Comparison of ENCODE assay signal across 16 cellular contexts in the genomic region with DNA sequence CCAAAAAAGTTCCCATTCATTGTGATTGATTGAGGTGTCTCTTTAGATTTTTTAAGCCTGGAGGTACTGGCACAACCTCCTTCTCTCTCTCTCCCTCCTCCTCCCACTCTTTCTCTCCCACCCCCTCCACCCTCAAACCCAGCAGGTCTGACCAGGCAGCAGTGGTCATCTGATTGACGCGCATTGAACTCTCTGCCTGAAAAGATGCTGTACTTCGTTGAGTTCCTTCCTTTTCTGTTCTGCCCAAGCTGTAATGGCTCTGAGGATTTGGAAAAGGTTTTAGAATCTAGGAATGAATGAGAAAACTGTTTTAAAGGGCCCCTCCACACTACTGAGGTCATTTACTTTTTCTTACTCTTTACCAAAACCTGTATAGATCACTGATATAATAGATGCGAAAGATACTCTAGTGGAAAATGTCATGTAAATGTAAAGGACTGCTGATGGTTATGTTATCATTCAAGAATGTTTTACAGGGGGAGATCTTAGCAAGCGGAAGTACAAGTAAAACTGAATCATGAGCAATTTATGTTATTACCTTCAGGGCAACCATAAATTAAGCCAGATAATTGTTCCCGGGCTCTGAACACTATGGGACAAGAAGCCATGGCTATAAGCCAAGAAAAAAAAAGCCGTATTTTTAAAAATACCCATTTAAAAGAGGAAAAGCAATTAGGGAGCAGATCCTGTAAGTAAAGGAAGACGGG. TPM values are rescaled to one million over a fixed set of nuclear protein-coding genes. Genes with fewer than 3 reads are reported as not detected.
DNase-seq lines count a peak whose midpoint lies in the region; ATAC-seq and TF ChIP-seq lines count a peak whose summit lies in the region.
"Had no signal": no experiment of that assay in that cellular context is flagged by ENCODE, and none has a peak within 500 bp of the region (broad histone marks: within the 10 kb centered on the region; RNA-seq: fewer than 3 reads in every experiment).

No MANE protein-coding gene starts in this region.

- H3K79me2 ChIP-seq in OCI-LY7 (ENCODE audit: insufficient read depth, low read depth, low read length) = no peaks in the 10 kb centered on the region

- H3K4me1 ChIP-seq in OCI-LY7 (ENCODE audit: insufficient read depth, low read length, poor library complexity, severe bottlenecking) = no peaks in the 10 kb centered on the region

- H3K9me3 ChIP-seq in OCI-LY7 (ENCODE audit: low read length) = no peaks in the 10 kb centered on the region

- H3K4me3 ChIP-seq in AG04449 (ENCODE audit: low read depth, low read length) = no peak overlapping the region
- H3K4me3 ChIP-seq in OCI-LY7 (ENCODE audit: low read depth, low read length, poor library complexity, severe bottlenecking) = no peak overlapping the region

- POLR2A ChIA-PET in AG04449 (lab: Yijun Ruan, JAX) (no interaction called here), OCI-LY7 (lab: Charles Lee) (interaction anchor here (0.6 kb wide), 1 partner anchor 532 kb away, joined by 3 read pairs; no protein-coding TSS in a partner anchor)

- TF ChIP-seq CTCF in AG04449 (IDR thresholded peaks at IDR 0.05; ENCODE audit: insufficient read depth, low read length, missing control alignments) = no peak
- no peak for TF ChIP-seq CTCF in HFFc6 (IDR thresholded peaks at IDR 0.05)
- no peak for TF ChIP-seq CTCF in OCI-LY7 (conservative IDR thresholded peaks at IDR 0.05; ENCODE audit: low read length)

- H3K27ac ChIP-seq in OCI-LY7 (ENCODE audit: low read depth, low read length, poor library complexity, severe bottlenecking) = no peak overlapping the region

- BruUV-seq in OCI-LY7 (replicated peaks; lab: Mats Ljungman, UMichigan) = no TSS peak

- H3K27me3 Mint-ChIP-seq in HFFc6 (ENCODE audit: insufficient read depth) = no peaks in the 10 kb centered on the region

- H3K4me2 ChIP-seq in OCI-LY7 (ENCODE audit: low read length) = no peak overlapping the region

- peak overlapping the region; percentile 93 for H3K27ac Mint-ChIP-seq in HFFc6
- H3K27ac Mint-ChIP-seq: activated T-helper 1 cell treated with anti-CD3 and anti-CD28 coated beads, Interleukin-12 subunit alpha, Interleukin-12 subunit beta, Interleukin-2, Interleukin-4 antibody, amounts not matched to agents 30 ng/mL and 10 ng/mL and 1 ng/mL, durations not matched to agents 14 hours and 24 hours and 36 hours; T-helper 17 cell had no signal

- CTCF ChIA-PET in AG04449 (lab: Yijun Ruan, JAX) (no interaction called here), OCI-LY7 (lab: Charles Lee; ENCODE audit: unreplicated experiment) (no interaction called here)

- H3K9me2 ChIP-seq in OCI-LY7 (ENCODE audit: insufficient read depth, low read length) = no peaks in the 10 kb centered on the region

- intact Hi-C loops in OCI-LY7 (cut with micrococcal nuclease; ENCODE audit: unreplicated experiment) = no loop called here

- H3K9me3 Mint-ChIP-seq in HFFc6 = peaks cover 4% of the 10 kb centered on the region

- peaks cover 51% of the 10 kb centered on the region for H3K4me1 Mint-ChIP-seq in HFFc6 (ENCODE audit: low read depth)
- H3K4me1 Mint-ChIP-seq: T-helper 17 cell had no signal

- ATAC-seq in GM21367 (IDR thresholded peaks at IDR 0.05; ENCODE audit: unreplicated experiment) = no peak
- ATAC-seq: T-helper 17 cell had no signal

- in situ Hi-C loops in G401 (cut with HindIII; ENCODE audit: low sequenced_read_pairs) = no loop called here
- in situ Hi-C loops in KBM-7 (cut with MboI; ENCODE audit: low pct_unique_long_range_greater_than_20kb, low sequenced_read_pairs) = no loop called here

- no peak overlapping the region for H2AFZ ChIP-seq in OCI-LY7 (ENCODE audit: low read length)

- DNase-seq in AG04449 (ENCODE audit: low read depth, low spot score) = peak; percentile 21
- DNase-seq in HFFc6 = peak; percentile 87
- DNase-seq in astrocyte of the hippocampus (ENCODE audit: low read depth, low spot score) = peak; percentile 6
- peak; percentile 36 for DNase-seq in iris pigment epithelial cell (ENCODE audit: low read depth)
- DNase-seq in G401 (ENCODE audit: low spot score) = no peak
- DNase-seq in OCI-LY7 (ENCODE audit: low spot score) = no peak
- no peak for DNase-seq in KBM-7
- DNase-seq: glutamatergic neuron; HCEC 1CT; NCI-H2081 treated with DMSO at 0.1 percent for 48 hours; NCI-H748 treated with DMSO at 0.1 percent for 48 hours; stimulated activated CD4-positive, alpha-beta T cell treated with anti-CD3 and anti-CD28 coated beads, Interleukin-2, amount 100 ng/mL, for 48 hours; substantia nigra; T-helper 17 cell had no signal

- peak overlapping the region; percentile 65 for H3K4me3 Mint-ChIP-seq in HFFc6
- H3K4me3 Mint-ChIP-seq: activated T-helper 1 cell treated with anti-CD3 and anti-CD28 coated beads, Interleukin-12 subunit alpha, Interleukin-12 subunit beta, Interleukin-2, Interleukin-4 antibody, amounts not matched to agents 30 ng/mL and 10 ng/mL and 1 ng/mL, durations not matched to agents 14 hours and 24 hours and 36 hours; T-helper 17 cell had no signal

- H3K36me3 ChIP-seq in OCI-LY7 (ENCODE audit: insufficient read depth, low read length) = no peaks in the 10 kb centered on the region

- no peaks in the 10 kb centered on the region for H4K20me1 ChIP-seq in OCI-LY7 (ENCODE audit: insufficient read depth, low read length)

- peaks cover 9% of the 10 kb centered on the region; the same call in 1 of the 2 replicates for H3K36me3 Mint-ChIP-seq in HFFc6 (ENCODE audit: low read depth)

RNA-seq across cellular contexts. Expression of gene DYRK1A, which starts 25.2 kb away (rescaled TPM):
- 10 to 100 TPM; 35.8 to 47.3 (median 42.5) TPM for total RNA-seq in HFFc6 (2021; fragmentation: NEBNext Ultra II Directional; extraction: Animal tissue kit (Norgen Biotek cat#: 25700))
- total RNA-seq in G401 (2014; rRNA removed; shearing (Covaris generic)) = 36.5 and 51.4 TPM in 2 replicates
- 46.3 and 58.4 TPM in 2 replicates for total RNA-seq in OCI-LY7 (2014; rRNA removed; shearing (Covaris generic))
- total RNA-seq in OCI-LY7 (2022) = 65.1 and 67.1 TPM in 2 replicates

Comparison
In these comparisons a context has a peak if more than half of its experiments do, and no peak if none do; other contexts are left out.
1. DNase-seq: peak in AG04449 (single experiment), HFFc6 (single experiment), astrocyte of the hippocampus (single experiment) and iris pigment epithelial cell (single experiment); none in G401 (single experiment), OCI-LY7 (single experiment) and KBM-7 (single experiment).